21 cellular contexts compared by ENCODE assay signal in the genomic region with DNA sequence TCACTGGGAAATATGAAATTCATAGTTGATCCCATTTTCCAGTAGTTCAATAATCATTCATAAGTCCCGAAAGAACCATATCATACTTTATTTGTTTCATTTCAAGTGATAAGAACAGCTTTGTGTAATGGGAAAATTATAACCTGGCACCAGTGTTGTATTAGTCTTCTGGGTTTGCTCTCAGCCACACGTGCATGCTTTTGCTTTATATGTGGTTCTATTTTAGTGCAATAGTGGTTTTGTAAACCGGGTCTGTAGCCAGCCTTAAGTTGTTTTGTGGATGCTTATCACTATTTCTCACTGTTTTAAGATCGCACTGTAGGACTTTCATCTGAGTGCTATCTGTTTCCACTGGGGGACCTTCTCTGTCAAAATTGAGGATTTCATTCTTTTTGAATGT.
"Had no signal": no experiment of that assay in that cellular context is flagged by ENCODE, and none has a peak within 500 bp of the region (broad histone marks: within the 10 kb centered on the region; RNA-seq: fewer than 3 reads in every experiment).

No MANE protein-coding gene starts in this region.

- H3K27ac ChIP-seq: HL-60 had no signal

- H3K27ac Mint-ChIP-seq: IgD-negative memory B cell had no signal

- H3K4me3 Mint-ChIP-seq: IgD-negative memory B cell had no signal

- H3K27me3 Mint-ChIP-seq: IgD-negative memory B cell had no signal

- H3K9me2 ChIP-seq: SK-N-SH had no signal

- H3K9me3 ChIP-seq: MG63, SK-N-SH had no signal

- DNase-seq: KBM-7, MG63, NCI-H1092, NCI-H1105 treated with DMSO at 0.1 percent for 48 hours, NCI-H1417 treated with DMSO at 0.1 percent for 48 hours, NCI-H146, NCI-H1694 treated with DMSO at 0.1 percent for 48 hours, NCI-H1930, NCI-H2081, NCI-H2107, NCI-H2227 treated with DMSO at 0.1 percent for 48 hours, NCI-H524, NCI-H526 treated with DMSO at 0.1 percent for 48 hours, NCI-H748 treated with DMSO at 0.1 percent for 48 hours, RPMI8226, SHP77, SK-N-SH had no signal

- H3K36me3 ChIP-seq: MG63 had no signal

- H3K36me3 Mint-ChIP-seq: IgD-negative memory B cell had no signal

- H3K27me3 ChIP-seq: MG63 had no signal

- H3K4me1 Mint-ChIP-seq: IgD-negative memory B cell had no signal

- H3K4me3 ChIP-seq: MG63 had no signal

- H3K4me2 ChIP-seq: SK-N-SH had no signal

- FAIRE-seq: HTR-8/SVneo, RCC 7860 had no signal

- H3K9ac ChIP-seq: SK-N-SH had no signal
